8 cellular contexts compared by ENCODE assay signal in genomic region chr9:109972026-109973005, GRCh38.
DNase-seq lines count a peak whose midpoint lies in the region; ATAC-seq and TF ChIP-seq lines count a peak whose summit lies in the region.

No MANE protein-coding gene starts in this region.

- H3K79me2 ChIP-seq in GM23338 (replicated peaks; ENCODE audit: insufficient read depth) (no peaks in the 10 kb centered on the region), SK-N-SH (ENCODE audit: insufficient read depth) (peaks cover 3% of the 10 kb centered on the region; the same call in 1 of the 2 replicates)

- no peak for TF ChIP-seq RAD21 in SK-N-SH (IDR thresholded peaks at IDR 0.05; ENCODE audit: low read length)

- no peaks in the 10 kb centered on the region for H3K36me3 Mint-ChIP-seq in GM23338 (ENCODE audit: low read depth)

- no peak overlapping the region for H3K4me3 Mint-ChIP-seq in GM23338

- no peaks in the 10 kb centered on the region for H3K27me3 Mint-ChIP-seq in GM23338 (ENCODE audit: insufficient read depth, low read depth, poor library complexity)

- 81% methylated on average over 6 of the region's 6 CpGs for WGBS in SK-N-SH (ENCODE audit: low lambda C conversion rate)

- H3K9me2 ChIP-seq in GM23338 (ENCODE audit: insufficient read depth), result peaks cover 5% of the 10 kb centered on the region; the same call in 1 of the 2 replicates
- no peaks in the 10 kb centered on the region for H3K9me2 ChIP-seq in SK-N-SH

- TF ChIP-seq CTCF in GM23338 (conservative IDR thresholded peaks at IDR 0.05; ENCODE audit: low read depth in 2 of 2) (peak; percentile 34 to 47), SK-N-SH (IDR thresholded peaks at IDR 0.05) (no peak; the same call in 1 of the 2 replicates)

- DNase-seq in GM23338 (ENCODE audit: low spot score) (peak; percentile 37), M059J (ENCODE audit: low read depth) (peak; percentile 32), iPS-NIHi7 (ENCODE audit: extremely low spot score) (peak; percentile 24), SJCRH30 (no peak), NCI-H2029 treated with DMSO at 0.1 percent for 48 hours (lab: John Stamatoyannopoulos, UW) (no peak), SK-N-SH (no peak)
- no peak for DNase-seq in activated CD4-positive, CD25-positive, alpha-beta regulatory T cell treated with anti-CD3 and anti-CD28 coated beads, Interleukin-2, amount 50 U/mL, for 72 hours

- no peaks in the 10 kb centered on the region for H3K9me3 ChIP-seq in SJCRH30 (replicated peaks)
- H3K9me3 ChIP-seq in SK-N-SH, result no peaks in the 10 kb centered on the region

- H3K27ac Mint-ChIP-seq in GM23338, result no peak overlapping the region

- H3K27me3 ChIP-seq in GM23338 (ENCODE audit: insufficient read depth) (no peaks in the 10 kb centered on the region), SJCRH30 (no peaks in the 10 kb centered on the region), SK-N-SH (ENCODE audit: insufficient read depth) (no peaks in the 10 kb centered on the region)

- ATAC-seq in GM18520 (IDR thresholded peaks at IDR 0.05; ENCODE audit: unreplicated experiment), result peak; percentile 27
- peak; percentile 59 for ATAC-seq in GM23338

- no peaks in the 10 kb centered on the region for H3K4me1 Mint-ChIP-seq in GM23338

- H3F3A ChIP-seq in GM23338 (replicated peaks; ENCODE audit: low read depth), result no peaks in the 10 kb centered on the region
- H3F3A ChIP-seq in SK-N-SH (replicated peaks; ENCODE audit: insufficient read depth), result peaks cover 8% of the 10 kb centered on the region

- no peak overlapping the region for H3K9ac ChIP-seq in SK-N-SH

- TF ChIP-seq EP300 in SK-N-SH (IDR thresholded peaks at IDR 0.05; ENCODE audit: borderline replicate concordance in 1 of 2, low read depth in 1 of 2, low read length in 1 of 2), result no peak

- no peak overlapping the region for H3K27ac ChIP-seq in GM23338 (ENCODE audit: low read depth)
- H3K27ac ChIP-seq in SJCRH30, result no peak overlapping the region
- H3K27ac ChIP-seq in SK-N-SH (ENCODE audit: low read depth in 2 of 2, low read length in 1 of 2), result no peak overlapping the region

- no peaks in the 10 kb centered on the region for H4K20me1 ChIP-seq in GM23338 (replicated peaks; ENCODE audit: insufficient read depth)
- H4K20me1 ChIP-seq in SK-N-SH (ENCODE audit: insufficient read depth), result no peaks in the 10 kb centered on the region

- H3K36me3 ChIP-seq in GM23338 (ENCODE audit: insufficient read depth) (no peaks in the 10 kb centered on the region), SJCRH30 (peaks cover 37% of the 10 kb centered on the region), SK-N-SH (replicated peaks in 1 of 2; ENCODE audit: control insufficient read depth in 1 of 2, insufficient read depth in 2 of 2, low read length in 1 of 2) (peaks cover 0 to 18% of the 10 kb centered on the region in 2 experiments)

- H2AFZ ChIP-seq in GM23338, result no peak overlapping the region
- no peak overlapping the region for H2AFZ ChIP-seq in SK-N-SH (ENCODE audit: low read depth)

- no peaks in the 10 kb centered on the region for H3K4me1 ChIP-seq in GM23338 (ENCODE audit: insufficient read depth)
- H3K4me1 ChIP-seq in SJCRH30, result peaks cover 4% of the 10 kb centered on the region; the same call in 1 of the 2 replicates
- H3K4me1 ChIP-seq in SK-N-SH (ENCODE audit: control insufficient read depth in 1 of 2, insufficient read depth in 2 of 2, low read depth in 1 of 2, low read length in 1 of 2), result no peaks in the 10 kb centered on the region

- POLR2A ChIA-PET in SK-N-SH (lab: Yijun Ruan, JAX), result no interaction called here

- H3K4me3 ChIP-seq in GM23338 (no peak overlapping the region), SJCRH30 (no peak overlapping the region), SK-N-SH (ENCODE audit: low read depth in 2 of 2, low read length in 1 of 2) (no peak overlapping the region)

- H3K4me2 ChIP-seq in GM23338 (no peak overlapping the region), SK-N-SH (no peak overlapping the region)

- H3K9me3 Mint-ChIP-seq in GM23338, result no peaks in the 10 kb centered on the region

- CTCF ChIA-PET in SK-N-SH (lab: Yijun Ruan, JAX), result no interaction called here

TF ChIP-seq in GM23338, 12 proteins besides CTCF, POLR2A, EP300 and RAD21:
- TF ChIP-seq ZNF331 (CRISPR knock-in tag; IDR thresholded peaks at IDR 0.05; ENCODE audit: low read depth) (no peak), CREB1 (CRISPR knock-in tag; IDR thresholded peaks at IDR 0.05; ENCODE audit: low read depth) (no peak), STAT1 (IDR thresholded peaks at IDR 0.05; ENCODE audit: unreplicated experiment) (no peak), REST (IDR thresholded peaks at IDR 0.05; ENCODE audit: unreplicated experiment) (no peak)

TF ChIP-seq in SK-N-SH, 30 proteins besides CTCF, POLR2A, EP300 and RAD21:
- TF ChIP-seq FOSL2 (IDR thresholded peaks at IDR 0.05; ENCODE audit: borderline replicate concordance, low read depth), result no peak
- no peak for TF ChIP-seq TCF12 (IDR thresholded peaks at IDR 0.05)
- TF ChIP-seq RXRA (IDR thresholded peaks at IDR 0.05; ENCODE audit: borderline replicate concordance, low read depth), result no peak
TF ChIP-seq in SK-N-SH: peak in this region for 0.

Comparison
In these comparisons a context has a peak if more than half of its experiments do, and no peak if none do; other contexts are left out.
1. DNase-seq: peak in GM23338 (single experiment), M059J (single experiment) and iPS-NIHi7 (single experiment); none in SJCRH30 (0 of 2), NCI-H2029 treated with DMSO at 0.1 percent for 48 hours (single experiment), activated CD4-positive, CD25-positive, alpha-beta regulatory T cell treated with anti-CD3 and anti-CD28 coated beads, Interleukin-2, amount 50 U/mL, for 72 hours (single experiment) and SK-N-SH (single experiment).